Comparison of ENCODE assay signal across 8 cellular contexts in genomic region chr17:77829871-77830799, GRCh38.
DNase-seq lines count a peak whose midpoint lies in the region; ATAC-seq lines count a peak whose summit lies in the region.

No MANE protein-coding gene starts in this region.

- H3K27ac ChIP-seq in angular gyrus (ENCODE audit: low read depth, low read length), result peak overlapping the region; percentile 57

- peak overlapping the region; percentile 9 for H3K27ac Mint-ChIP-seq in stimulated activated naive B cell treated with anti-CD40 and anti-IgM and Interleukin-4, amounts not matched to agents 10 μg/mL and 1 μg/mL and 100 μg/mL, for 72 hours

- ATAC-seq in stimulated activated naive B cell treated with anti-CD40 and anti-IgM and Interleukin-4, amounts not matched to agents 10 μg/mL and 1 μg/mL and 100 μg/mL, for 72 hours (replicated peaks), result no peak
- ATAC-seq in GM21390 (IDR thresholded peaks at IDR 0.05; ENCODE audit: unreplicated experiment), result no peak
- ATAC-seq in HG03159 (IDR thresholded peaks at IDR 0.05; ENCODE audit: unreplicated experiment), result no peak

- H3K9me3 Mint-ChIP-seq in stimulated activated naive B cell treated with anti-CD40 and anti-IgM and Interleukin-4, amounts not matched to agents 10 μg/mL and 1 μg/mL and 100 μg/mL, for 72 hours, result no peaks in the 10 kb centered on the region

- no peak overlapping the region for H3K4me3 Mint-ChIP-seq in stimulated activated naive B cell treated with anti-CD40 and anti-IgM and Interleukin-4, amounts not matched to agents 10 μg/mL and 1 μg/mL and 100 μg/mL, for 72 hours

- H3K27me3 Mint-ChIP-seq in stimulated activated naive B cell treated with anti-CD40 and anti-IgM and Interleukin-4, amounts not matched to agents 10 μg/mL and 1 μg/mL and 100 μg/mL, for 72 hours, result peaks cover 44 to 67% of the 10 kb centered on the region in 2 donors

- H3K4me1 Mint-ChIP-seq in stimulated activated naive B cell treated with anti-CD40 and anti-IgM and Interleukin-4, amounts not matched to agents 10 μg/mL and 1 μg/mL and 100 μg/mL, for 72 hours, result peaks cover 20 to 24% of the 10 kb centered on the region in 2 donors

- H3K36me3 Mint-ChIP-seq in stimulated activated naive B cell treated with anti-CD40 and anti-IgM and Interleukin-4, amounts not matched to agents 10 μg/mL and 1 μg/mL and 100 μg/mL, for 72 hours, result no peaks in the 10 kb centered on the region

- DNase-seq in HK-2 (ENCODE audit: unreplicated experiment) (peak; percentile 61), hepatic stellate cell (ENCODE audit: low spot score) (peak; percentile 92), midbrain (lab: John Stamatoyannopoulos, UW) (no peak), T1000 (lab: John Stamatoyannopoulos, UW) (no peak)
- DNase-seq in stimulated activated naive B cell treated with anti-CD40 and anti-IgM and Interleukin-4, amounts not matched to agents 10 μg/mL and 1 μg/mL and 100 μg/mL, for 72 hours, result no peak

Comparison
In these comparisons a context has a peak if more than half of its experiments do, and no peak if none do; other contexts are left out.
1. DNase-seq: peak in HK-2 (single experiment) and hepatic stellate cell (single experiment); none in stimulated activated naive B cell treated with anti-CD40 and anti-IgM and Interleukin-4, amounts not matched to agents 10 μg/mL and 1 μg/mL and 100 μg/mL, for 72 hours (single experiment), midbrain (single experiment) and T1000 (single experiment).